30 cellular contexts compared by ENCODE assay signal in genomic region chr18:9649164-9649540, GRCh38. TPM values are rescaled to one million over a fixed set of nuclear protein-coding genes. Genes with fewer than 3 reads are reported as not detected.
DNase-seq lines count a peak whose midpoint lies in the region; ATAC-seq, FAIRE-seq and TF ChIP-seq lines count a peak whose summit lies in the region.
"Had no signal": no experiment of that assay in that cellular context is flagged by ENCODE, and none has a peak within 500 bp of the region (broad histone marks: within the 10 kb centered on the region; RNA-seq: fewer than 3 reads in every experiment).

No MANE protein-coding gene starts in this region.

- H3K14ac ChIP-seq in neuronal stem cell (ENCODE audit: low read length): no peak overlapping the region

- no peak for TF ChIP-seq CTCF in SK-N-SH (IDR thresholded peaks at IDR 0.05)
- TF ChIP-seq CTCF in astrocyte of the spinal cord (IDR thresholded peaks at IDR 0.05; ENCODE audit: low read depth, low read length): no peak
- TF ChIP-seq CTCF in keratinocyte (optimal IDR thresholded peaks at IDR 0.05 in 1 of 3, IDR thresholded peaks at IDR 0.05 in 1 of 3, conservative IDR thresholded peaks at IDR 0.05 in 1 of 3; ENCODE audit: extremely low read depth in 1 of 3, insufficient read depth in 2 of 3, low read length in 3 of 3): no peak
- no peak for TF ChIP-seq CTCF in progenitor cell of endocrine pancreas (IDR thresholded peaks at IDR 0.05; ENCODE audit: unreplicated experiment)

- H3K4me1 ChIP-seq in SK-N-SH (ENCODE audit: control insufficient read depth in 1 of 2, insufficient read depth in 2 of 2, low read depth in 1 of 2, low read length in 1 of 2) (peaks cover 4% of the 10 kb centered on the region in 2 experiments; a peak in 2 of 4 replicates), keratinocyte (ENCODE audit: control insufficient read depth, extremely low read depth, insufficient read depth, low read length) (peaks cover 31% of the 10 kb centered on the region), neuronal stem cell (ENCODE audit: control insufficient read depth in 2 of 2, insufficient read depth in 1 of 2, low read depth in 1 of 2, low read length in 2 of 2) (peaks cover 0 to 6% of the 10 kb centered on the region in 2 donors)
- H3K4me1 ChIP-seq: BE2C, parathyroid adenoma, right lobe of liver had no signal

- dilution Hi-C loops in keratinocyte (cut with MboI; ENCODE audit: extremely low pct_ligation_motif_present, low sequenced_read_pairs): no loop called here

- H3F3A ChIP-seq in SK-N-SH (replicated peaks; ENCODE audit: insufficient read depth): peaks cover 3% of the 10 kb centered on the region

- no peaks in the 10 kb centered on the region for H3K27me3 Mint-ChIP-seq in progenitor cell of endocrine pancreas
- H3K27me3 Mint-ChIP-seq: stimulated activated naive CD8-positive, alpha-beta T cell treated with anti-CD3 and anti-CD28 coated beads, Interleukin-15, Interleukin-2, amounts not matched to agents 100 ng/mL and 50 ng/mL, for 24 hours had no signal

- POLR2A ChIA-PET in SK-N-SH (lab: Yijun Ruan, JAX): no interaction called here

- H3K4me3 ChIP-seq in SK-N-SH (ENCODE audit: low read depth in 2 of 2, low read length in 1 of 2): no peak overlapping the region
- no peak overlapping the region for H3K4me3 ChIP-seq in astrocyte of the spinal cord (ENCODE audit: low read depth, low read length)
- peak overlapping the region in 2 of 3 experiments; percentile 34 to 47 for H3K4me3 ChIP-seq in keratinocyte (ENCODE audit: control insufficient read depth in 2 of 3, extremely low read depth in 1 of 3, insufficient read depth in 2 of 3, low read depth in 1 of 3, low read length in 3 of 3)
- no peak overlapping the region for H3K4me3 ChIP-seq in neuronal stem cell (ENCODE audit: low read length in 2 of 2)
- H3K4me3 ChIP-seq: left lung, MG63, right lobe of liver had no signal

- H4K8ac ChIP-seq in neuronal stem cell (ENCODE audit: low read depth, low read length): no peak overlapping the region

- DNase-seq in SK-N-SH (no peak), astrocyte of the spinal cord (ENCODE audit: low read depth, low spot score) (peak; percentile 60), keratinocyte (ENCODE audit: low read depth, low spot score) (no peak), epidermal melanocyte (ENCODE audit: insufficient read length, low spot score) (no peak), progenitor cell of endocrine pancreas (ENCODE audit: low spot score, unreplicated experiment) (no peak), CD1c-positive myeloid dendritic cell (ENCODE audit: extremely low spot score) (no peak), neuronal stem cell (ENCODE audit: low spot score) (no peak)
- DNase-seq: activated CD4-positive, alpha-beta T cell treated with anti-CD3 and anti-CD28 coated beads, Interleukin-2, amount 50 U/mL, for 4 hours; activated CD4-positive, CD25-positive, alpha-beta regulatory T cell; activated naive CD4-positive, alpha-beta T cell treated with anti-CD3 and anti-CD28 coated beads, Interleukin-2, amount 50 U/mL, for 16 hours; BE2C; DND-41; foreskin fibroblast; left lung; MG63; midbrain; naive thymus-derived CD8-positive, alpha-beta T cell; NCI-H1417; NCI-H446; right lobe of liver; SHP77; stimulated activated CD4-positive, alpha-beta T cell treated with anti-CD3 and anti-CD28 coated beads, Interleukin-15, amount 100 ng/mL, for 24 hours had no signal

- no peaks in the 10 kb centered on the region for H3K36me3 ChIP-seq in SK-N-SH (replicated peaks in 1 of 2; ENCODE audit: control insufficient read depth in 1 of 2, insufficient read depth in 2 of 2, low read length in 1 of 2)
- H3K36me3 ChIP-seq in keratinocyte (ENCODE audit: control insufficient read depth in 2 of 2, extremely low read depth in 1 of 2, insufficient read depth in 2 of 2, low read length in 2 of 2): no peaks in the 10 kb centered on the region
- no peaks in the 10 kb centered on the region for H3K36me3 ChIP-seq in neuronal stem cell (replicated peaks in 1 of 2; ENCODE audit: control insufficient read depth in 2 of 2, insufficient read depth in 2 of 2, low read length in 2 of 2)
- H3K36me3 ChIP-seq: BE2C, left lung, MG63, right lobe of liver had no signal

- peak overlapping the region in 1 of 2 experiments; percentile 50; a peak in 1 of 4 replicates for H3K27ac ChIP-seq in SK-N-SH (ENCODE audit: low read depth in 2 of 2, low read length in 1 of 2)
- peak overlapping the region; percentile 99 for H3K27ac ChIP-seq in keratinocyte (ENCODE audit: control insufficient read depth, insufficient read depth, low read length)
- no peak overlapping the region for H3K27ac ChIP-seq in neuronal stem cell (replicated peaks; ENCODE audit: low read length)
- H3K27ac ChIP-seq: 22Rv1, parathyroid adenoma, right lobe of liver had no signal

- CTCF ChIA-PET in SK-N-SH (lab: Yijun Ruan, JAX): interaction anchor here (1.0 kb wide), 1 partner anchor 16 kb away, joined by 6 read pairs; no protein-coding TSS in a partner anchor

- no peak overlapping the region for H3K23ac ChIP-seq in neuronal stem cell (ENCODE audit: low read depth, low read length, poor library complexity)

- in situ Hi-C loops in astrocyte of the spinal cord (cut with HindIII; ENCODE audit: low sequenced_read_pairs): no loop called here

- no peaks in the 10 kb centered on the region for H3K9me3 Mint-ChIP-seq in progenitor cell of endocrine pancreas (ENCODE audit: low read depth)
- H3K9me3 Mint-ChIP-seq: central memory CD8-positive, alpha-beta T cell; naive thymus-derived CD8-positive, alpha-beta T cell; stimulated activated naive CD8-positive, alpha-beta T cell treated with anti-CD3 and anti-CD28 coated beads, Interleukin-15, Interleukin-2, amounts not matched to agents 100 ng/mL and 50 ng/mL, for 24 hours had no signal

- H3K27ac Mint-ChIP-seq in progenitor cell of endocrine pancreas: no peak overlapping the region
- H3K27ac Mint-ChIP-seq: naive thymus-derived CD8-positive, alpha-beta T cell; stimulated activated naive CD8-positive, alpha-beta T cell treated with anti-CD3 and anti-CD28 coated beads, Interleukin-15, Interleukin-2, amounts not matched to agents 100 ng/mL and 50 ng/mL, for 24 hours had no signal

- no peak overlapping the region for H2BK120ac ChIP-seq in neuronal stem cell (ENCODE audit: low read depth, low read length)

- H3K9me2 ChIP-seq in SK-N-SH: no peaks in the 10 kb centered on the region

- no peak overlapping the region for H2BK5ac ChIP-seq in neuronal stem cell (ENCODE audit: low read length)

- H2AK5ac ChIP-seq in neuronal stem cell (ENCODE audit: low read depth, low read length): no peak overlapping the region

- no peak overlapping the region for H2BK12ac ChIP-seq in neuronal stem cell (ENCODE audit: low read length)

- H3K4me2 ChIP-seq in SK-N-SH: no peak overlapping the region
- H3K4me2 ChIP-seq in keratinocyte (ENCODE audit: control insufficient read depth, extremely low read depth, insufficient read depth, low read depth, low read length): peak overlapping the region; percentile 46
- H3K4me2 ChIP-seq in neuronal stem cell (ENCODE audit: insufficient read depth, low read length, poor library complexity, severe bottlenecking): no peak overlapping the region

- H3K79me2 ChIP-seq in SK-N-SH (ENCODE audit: insufficient read depth) (no peaks in the 10 kb centered on the region), keratinocyte (ENCODE audit: control insufficient read depth, insufficient read depth, low read length) (no peaks in the 10 kb centered on the region)
- H3K79me2 ChIP-seq: parathyroid adenoma had no signal

- no peaks in the 10 kb centered on the region for H3K79me1 ChIP-seq in neuronal stem cell (ENCODE audit: low read depth, low read length)

- H3K4me3 Mint-ChIP-seq in progenitor cell of endocrine pancreas (ENCODE audit: low read depth): no peak overlapping the region
- H3K4me3 Mint-ChIP-seq: central memory CD8-positive, alpha-beta T cell; naive thymus-derived CD8-positive, alpha-beta T cell; stimulated activated naive CD8-positive, alpha-beta T cell treated with anti-CD3 and anti-CD28 coated beads, Interleukin-15, Interleukin-2, amounts not matched to agents 100 ng/mL and 50 ng/mL, for 24 hours had no signal

- no peak overlapping the region for H3K4ac ChIP-seq in neuronal stem cell (ENCODE audit: low read length)

- H3K9ac ChIP-seq in SK-N-SH (no peak overlapping the region), keratinocyte (ENCODE audit: control insufficient read depth, extremely low read depth, insufficient read depth, low read length) (peak overlapping the region; percentile 61), neuronal stem cell (ENCODE audit: low read depth, low read length, poor library complexity) (no peak overlapping the region)
- H3K9ac ChIP-seq: parathyroid adenoma had no signal

- 97% methylated on average over 3 of the region's 3 CpGs for WGBS in SK-N-SH (ENCODE audit: low lambda C conversion rate)
- WGBS in neuronal stem cell (ENCODE audit: extremely low coverage in 2 of 2, insufficient read length in 2 of 2, insufficient replicate concordance in 1 of 2), 2 donors: no CpG with 5 or more reads among the region's 3 CpGs

- H3K9me1 ChIP-seq in keratinocyte (ENCODE audit: control insufficient read depth, extremely low read depth, insufficient read depth, low read length): no peaks in the 10 kb centered on the region

- H4K20me1 ChIP-seq in SK-N-SH (ENCODE audit: insufficient read depth) (no peaks in the 10 kb centered on the region), keratinocyte (ENCODE audit: control insufficient read depth, extremely low read depth, insufficient read depth, low read length) (no peaks in the 10 kb centered on the region)

- H3K4me1 Mint-ChIP-seq in progenitor cell of endocrine pancreas (ENCODE audit: low read depth): peaks cover 5% of the 10 kb centered on the region
- H3K4me1 Mint-ChIP-seq: central memory CD8-positive, alpha-beta T cell had no signal

- ATAC-seq in SK-N-SH treated with all-trans-retinoic acid at 6 μM for 48 hours: no peak
- ATAC-seq: HCT116; left lung; naive thymus-derived CD8-positive, alpha-beta T cell; right lobe of liver had no signal

- no peak for TF ChIP-seq RAD21 in SK-N-SH (IDR thresholded peaks at IDR 0.05; ENCODE audit: low read length)

- FAIRE-seq in keratinocyte (lab: Jason Lieb, UNC): no peak
- FAIRE-seq: endothelial cell of umbilical vein, GM19239 had no signal

- H3K27me3 ChIP-seq in SK-N-SH (ENCODE audit: insufficient read depth) (no peaks in the 10 kb centered on the region), keratinocyte (ENCODE audit: control insufficient read depth, extremely low read depth, insufficient read depth, low read length) (no peaks in the 10 kb centered on the region), neuronal stem cell (ENCODE audit: control insufficient read depth in 3 of 3, insufficient read depth in 3 of 3, low read depth in 1 of 3, low read length in 3 of 3) (no peaks in the 10 kb centered on the region)
- H3K27me3 ChIP-seq: BE2C, left lung, MG63, right lobe of liver had no signal

- H3K9me3 ChIP-seq in SK-N-SH (no peaks in the 10 kb centered on the region), keratinocyte (ENCODE audit: control insufficient read depth, low read depth, low read length) (no peaks in the 10 kb centered on the region), neuronal stem cell (replicated peaks in 1 of 2; ENCODE audit: control insufficient read depth in 2 of 2, insufficient read depth in 1 of 2, low read depth in 1 of 2, low read length in 2 of 2) (peaks cover 2 to 5% of the 10 kb centered on the region in 2 donors)
- H3K9me3 ChIP-seq: BE2C, left lung, MG63, right lobe of liver had no signal

- H3K36me3 Mint-ChIP-seq in progenitor cell of endocrine pancreas (ENCODE audit: insufficient read depth): no peaks in the 10 kb centered on the region
- H3K36me3 Mint-ChIP-seq: naive thymus-derived CD8-positive, alpha-beta T cell had no signal

- no peak overlapping the region for H3K18ac ChIP-seq in neuronal stem cell (ENCODE audit: low read length)

- no peak overlapping the region for H4K91ac ChIP-seq in neuronal stem cell (ENCODE audit: low read depth, low read length, poor library complexity)

- H2AFZ ChIP-seq in SK-N-SH (ENCODE audit: low read depth) (peak overlapping the region; percentile 22; the same call in 1 of the 2 replicates), keratinocyte (ENCODE audit: control insufficient read depth, low read length) (peak overlapping the region; percentile 20), neuronal stem cell (ENCODE audit: low read length) (no peak overlapping the region)
- H2AFZ ChIP-seq: parathyroid adenoma had no signal

- no peak for TF ChIP-seq EP300 in SK-N-SH (IDR thresholded peaks at IDR 0.05; ENCODE audit: borderline replicate concordance in 1 of 2, low read depth in 1 of 2, low read length in 1 of 2)

- H2BK15ac ChIP-seq in neuronal stem cell (ENCODE audit: low read length): no peak overlapping the region

RNA-seq across cellular contexts. Expression of gene PPP4R1, which starts 34.8 kb away (rescaled TPM):
- polyA plus RNA-seq in SK-N-SH (2012; rRNA removed): 53.4 and 84.4 TPM in 2 replicates
- polyA plus RNA-seq in SK-N-SH (2012; cell fraction: cytosol; rRNA removed): 45.2 and 55.9 TPM in 2 replicates
- 161 and 195 TPM in 2 replicates for polyA plus RNA-seq in SK-N-SH (2012; cell fraction: nucleus; rRNA removed)
- 200 to 221 TPM (median 209 TPM) in 3 replicates for polyA plus RNA-seq in keratinocyte
- polyA plus RNA-seq in keratinocyte (2011; ENCODE audit: low read depth): 101 TPM
- 119 and 143 TPM in 2 replicates for polyA plus RNA-seq in keratinocyte (2011; cell fraction: cytosol; rRNA removed)
- 275 and 293 TPM in 2 replicates for polyA plus RNA-seq in keratinocyte (2011; cell fraction: nucleus; rRNA removed)
- 83.8 and 102 TPM in 2 replicates for polyA plus RNA-seq in keratinocyte (2012; ENCODE audit: low replicate concordance)
- 216 to 410 TPM (median 387 TPM) in 3 replicates for polyA minus RNA-seq in keratinocyte
- 124 TPM for polyA minus RNA-seq in keratinocyte (2011; cell fraction: cytosol; rRNA and poly(A)+ RNA removed)
- polyA minus RNA-seq in keratinocyte (2011; cell fraction: nucleus; rRNA and poly(A)+ RNA removed): 142 and 262 TPM in 2 replicates
- 169 and 180 TPM in 2 replicates for total RNA-seq in progenitor cell of endocrine pancreas
- 50.0 TPM for polyA plus RNA-seq in neuronal stem cell (2013, experiment 1 of 2)
- polyA plus RNA-seq in neuronal stem cell (2013, experiment 2 of 2): 50.8 TPM

RNA-seq across cellular contexts. Expression of gene RAB31, which starts 58.9 kb away (rescaled TPM):
- polyA plus RNA-seq in SK-N-SH (2012; rRNA removed) (22.4 and 23.0 TPM in 2 replicates), keratinocyte (40.4 to 53.9 TPM (median 47.0 TPM) in 3 replicates)
- 30.5 and 34.5 TPM in 2 replicates for polyA plus RNA-seq in SK-N-SH (2012; cell fraction: cytosol; rRNA removed)
- polyA plus RNA-seq in SK-N-SH (2012; cell fraction: nucleus; rRNA removed): 17.8 and 28.6 TPM in 2 replicates
- 13.5 TPM for polyA plus RNA-seq in keratinocyte (2011; ENCODE audit: low read depth)
- 42.4 and 68.1 TPM in 2 replicates for polyA plus RNA-seq in keratinocyte (2011; cell fraction: cytosol; rRNA removed)
- polyA plus RNA-seq in keratinocyte (2011; cell fraction: nucleus; rRNA removed): 64.7 and 66.8 TPM in 2 replicates
- polyA plus RNA-seq in keratinocyte (2012; ENCODE audit: low replicate concordance): 22.9 and 43.5 TPM in 2 replicates
- polyA minus RNA-seq in keratinocyte: 24.2 to 57.1 TPM (median 52.3 TPM) in 3 replicates
- 36.8 TPM for polyA minus RNA-seq in keratinocyte (2011; cell fraction: cytosol; rRNA and poly(A)+ RNA removed)
- 14.5 and 32.2 TPM in 2 replicates for polyA minus RNA-seq in keratinocyte (2011; cell fraction: nucleus; rRNA and poly(A)+ RNA removed)
- 2.9 and 5.2 TPM in 2 replicates for total RNA-seq in progenitor cell of endocrine pancreas
- 30.4 TPM for polyA plus RNA-seq in neuronal stem cell (2013, experiment 1 of 2)
- polyA plus RNA-seq in neuronal stem cell (2013, experiment 2 of 2): 34.5 TPM

Comparison
In these comparisons a context has a peak if more than half of its experiments do, and no peak if none do; other contexts are left out.
1. H3K4me3 ChIP-seq: peak in keratinocyte (2 of 3); none in SK-N-SH (0 of 2), astrocyte of the spinal cord (single experiment) and neuronal stem cell (0 of 2).